17 cellular contexts compared by ENCODE assay signal in genomic region chr1:73778511-73778910, GRCh38.
DNase-seq lines count a peak whose midpoint lies in the region; TF ChIP-seq lines count a peak whose summit lies in the region.
"Had no signal": no experiment of that assay in that cellular context is flagged by ENCODE, and none has a peak within 500 bp of the region (broad histone marks: within the 10 kb centered on the region; RNA-seq: fewer than 3 reads in every experiment).

No MANE protein-coding gene starts in this region.

- no peak overlapping the region for H3K14ac ChIP-seq in neuronal stem cell (ENCODE audit: low read length)

- H3K4me3 ChIP-seq in neuronal stem cell (ENCODE audit: low read length in 2 of 2) (no peak overlapping the region), esophagus muscularis mucosa (no peak overlapping the region)
- H3K4me3 ChIP-seq: A549; BLaER1 treated with 17β-estradiol and CSF1 and Interleukin-3, amounts not matched to agents 10 nM and 100 nM; GM12878 had no signal

- no peak overlapping the region for H3K27ac ChIP-seq in neuronal stem cell (replicated peaks; ENCODE audit: low read length)
- H3K27ac ChIP-seq in esophagus muscularis mucosa (replicated peaks in 1 of 4) = no peak overlapping the region
- H3K27ac ChIP-seq: 22Rv1; A549; BLaER1 treated with 17β-estradiol and CSF1 and Interleukin-3, amounts not matched to agents 10 nM and 100 nM; C4-2B had no signal

- H3K9me3 ChIP-seq in neuronal stem cell (replicated peaks in 1 of 2; ENCODE audit: control insufficient read depth in 2 of 2, insufficient read depth in 1 of 2, low read depth in 1 of 2, low read length in 2 of 2) (no peaks in the 10 kb centered on the region), esophagus muscularis mucosa (no peaks in the 10 kb centered on the region)
- H3K9me3 ChIP-seq: A549; BLaER1 treated with 17β-estradiol and CSF1 and Interleukin-3, amounts not matched to agents 10 nM and 100 nM; Caco-2 had no signal

- no peak overlapping the region for H3K18ac ChIP-seq in neuronal stem cell (ENCODE audit: low read length)

- H3K23ac ChIP-seq in neuronal stem cell (ENCODE audit: low read depth, low read length, poor library complexity) = no peak overlapping the region

- H2BK120ac ChIP-seq in neuronal stem cell (ENCODE audit: low read depth, low read length) = no peak overlapping the region

- H2BK5ac ChIP-seq in neuronal stem cell (ENCODE audit: low read length) = no peak overlapping the region

- no peak for TF ChIP-seq EP300 in esophagus muscularis mucosa (IDR thresholded peaks at IDR 0.05)

- H3K4me1 ChIP-seq in neuronal stem cell (ENCODE audit: control insufficient read depth in 2 of 2, insufficient read depth in 1 of 2, low read depth in 1 of 2, low read length in 2 of 2) = peaks cover 0 to 2% of the 10 kb centered on the region in 2 donors
- no peaks in the 10 kb centered on the region for H3K4me1 ChIP-seq in esophagus muscularis mucosa
- H3K4me1 ChIP-seq: BLaER1 treated with 17β-estradiol and CSF1 and Interleukin-3, amounts not matched to agents 10 nM and 100 nM had no signal

- no peak overlapping the region for H2AK5ac ChIP-seq in neuronal stem cell (ENCODE audit: low read depth, low read length)

- H3K9ac ChIP-seq in neuronal stem cell (ENCODE audit: low read depth, low read length, poor library complexity) = no peak overlapping the region
- H3K9ac ChIP-seq: BLaER1 treated with 17β-estradiol and CSF1 and Interleukin-3, amounts not matched to agents 10 nM and 100 nM had no signal

- peak overlapping the region; percentile 34 for H2AFZ ChIP-seq in neuronal stem cell (ENCODE audit: low read length)

- H3K36me3 ChIP-seq in neuronal stem cell (replicated peaks in 1 of 2; ENCODE audit: control insufficient read depth in 2 of 2, insufficient read depth in 2 of 2, low read length in 2 of 2) (no peaks in the 10 kb centered on the region), esophagus muscularis mucosa (no peaks in the 10 kb centered on the region)
- H3K36me3 ChIP-seq: BLaER1 treated with 17β-estradiol and CSF1 and Interleukin-3, amounts not matched to agents 10 nM and 100 nM had no signal

- H4K91ac ChIP-seq in neuronal stem cell (ENCODE audit: low read depth, low read length, poor library complexity) = no peak overlapping the region

- intact Hi-C loops in esophagus muscularis mucosa (cut with DNase I) = no loop called here

- H2BK15ac ChIP-seq in neuronal stem cell (ENCODE audit: low read length) = no peak overlapping the region

- H2BK12ac ChIP-seq in neuronal stem cell (ENCODE audit: low read length) = no peak overlapping the region

- in situ Hi-C loops in G401 (cut with HindIII; ENCODE audit: low sequenced_read_pairs) = no loop called here
- in situ Hi-C loops in GM13976 (cut with MboI; ENCODE audit: low sequenced_read_pairs, unreplicated experiment) = no loop called here

- H3K79me1 ChIP-seq in neuronal stem cell (ENCODE audit: low read depth, low read length) = no peaks in the 10 kb centered on the region

- no peak overlapping the region for H3K4me2 ChIP-seq in neuronal stem cell (ENCODE audit: insufficient read depth, low read length, poor library complexity, severe bottlenecking)
- H3K4me2 ChIP-seq: A549; BLaER1 treated with 17β-estradiol and CSF1 and Interleukin-3, amounts not matched to agents 10 nM and 100 nM had no signal

- TF ChIP-seq CTCF in esophagus muscularis mucosa (IDR thresholded peaks at IDR 0.05) (no peak), GM13976 (IDR thresholded peaks at IDR 0.05; ENCODE audit: borderline replicate concordance, control extremely low read depth, extremely low read depth, insufficient read depth, missing control alignments) (no peak)

- DNase-seq in G401 (ENCODE audit: low spot score) = peak; percentile 72
- peak; percentile 6 for DNase-seq in cerebellum (ENCODE audit: low spot score)
- DNase-seq in neuronal stem cell (ENCODE audit: low spot score) = no peak
- no peak for DNase-seq in esophagus muscularis mucosa (ENCODE audit: extremely low spot score)
- DNase-seq in GM13976 (ENCODE audit: low spot score) = no peak
- DNase-seq: AML-193; Caco-2; Calu3; CD4-positive, alpha-beta T cell; CD8-positive, alpha-beta T cell; DMS79 treated with DMSO at 0.1 percent for 48 hours; GDM1 had no signal

- WGBS in neuronal stem cell (ENCODE audit: extremely low coverage in 2 of 2, insufficient read length in 2 of 2, insufficient replicate concordance in 1 of 2), 2 donors = no CpG with 5 or more reads among the region's 3 CpGs
- WGBS in esophagus muscularis mucosa = 57% methylated on average over 3 of the region's 3 CpGs

- no peak overlapping the region for H3K4ac ChIP-seq in neuronal stem cell (ENCODE audit: low read length)

- no peaks in the 10 kb centered on the region for H3K27me3 ChIP-seq in neuronal stem cell (ENCODE audit: control insufficient read depth in 3 of 3, insufficient read depth in 3 of 3, low read depth in 1 of 3, low read length in 3 of 3)
- no peaks in the 10 kb centered on the region for H3K27me3 ChIP-seq in esophagus muscularis mucosa
- H3K27me3 ChIP-seq: BLaER1 treated with 17β-estradiol and CSF1 and Interleukin-3, amounts not matched to agents 10 nM and 100 nM had no signal

- no peak overlapping the region for H4K8ac ChIP-seq in neuronal stem cell (ENCODE audit: low read depth, low read length)

- TF ChIP-seq POLR2A in esophagus muscularis mucosa (IDR thresholded peaks at IDR 0.05; ENCODE audit: low read depth) = no peak

Comparison
In these comparisons a context has a peak if more than half of its experiments do, and no peak if none do; other contexts are left out.
1. DNase-seq: peak in G401 (single experiment) and cerebellum (single experiment); none in neuronal stem cell (single experiment), esophagus muscularis mucosa (single experiment) and GM13976 (single experiment).